ENCODE assay signal across 17 cellular contexts in genomic region chr9:135508211-135508820, GRCh38. TPM values are rescaled to one million over a fixed set of nuclear protein-coding genes. Genes with fewer than 3 reads are reported as not detected.
"Had no signal": no experiment of that assay in that cellular context is flagged by ENCODE, and none has a peak within 500 bp of the region (broad histone marks: within the 10 kb centered on the region; RNA-seq: fewer than 3 reads in every experiment).

No MANE protein-coding gene starts in this region.

- H2AFZ ChIP-seq: parathyroid adenoma had no signal

- H3K79me2 ChIP-seq: parathyroid adenoma had no signal

- H3K27ac ChIP-seq: heart left ventricle, parathyroid adenoma, SJSA1 had no signal

- H3K9ac ChIP-seq: parathyroid adenoma had no signal

- H3K4me3 Mint-ChIP-seq: activated CD8-positive, alpha-beta T cell treated with anti-CD3 and anti-CD28 coated beads, Interleukin-2, amount 10 ng/mL, durations not matched to agents 7 days and 5 days; activated naive CD4-positive, alpha-beta T cell treated with anti-CD3 and anti-CD28 coated beads, Interleukin-2, amount 50 U/mL, for 24 hours had no signal

- H3K4me3 ChIP-seq: heart left ventricle, SJSA1 had no signal

- DNase-seq: activated CD4-positive, alpha-beta T cell treated with anti-CD3 and anti-CD28 coated beads for 48 hours; activated CD8-positive, alpha-beta memory T cell treated with anti-CD3 and anti-CD28 coated beads, Interleukin-2, amount 50 U/mL, for 48 hours; activated CD8-positive, alpha-beta T cell treated with anti-CD3 and anti-CD28 coated beads, Interleukin-2, amount 10 ng/mL, durations not matched to agents 7 days and 5 days; effector CD4-positive, alpha-beta T cell; mesenchymal stem cell; retina; small intestine; stimulated activated naive CD4-positive, alpha-beta T cell treated with Interleukin-2 at 50 U/mL for 16 hours; T-helper 9 cell had no signal

- H3K27me3 ChIP-seq: heart left ventricle, SJSA1 had no signal

- H3K27ac Mint-ChIP-seq: activated CD8-positive, alpha-beta T cell treated with anti-CD3 and anti-CD28 coated beads, Interleukin-2, amount 10 ng/mL, durations not matched to agents 7 days and 5 days; activated naive CD4-positive, alpha-beta T cell treated with anti-CD3 and anti-CD28 coated beads, Interleukin-2, amount 50 U/mL, for 24 hours had no signal

- ATAC-seq: activated CD8-positive, alpha-beta T cell treated with anti-CD3 and anti-CD28 coated beads, Interleukin-2, amount 10 ng/mL, durations not matched to agents 7 days and 5 days; heart left ventricle had no signal

- H3K4me1 ChIP-seq: parathyroid adenoma, SJSA1 had no signal

- H3K9me3 ChIP-seq: SJSA1 had no signal

RNA-seq across cellular contexts. Expression of gene LCN1, which starts 12.9 kb away (rescaled TPM):
- total RNA-seq: activated CD8-positive, alpha-beta T cell treated with anti-CD3 and anti-CD28 coated beads, Interleukin-2, amount 10 ng/mL, durations not matched to agents 7 days and 5 days; bronchial epithelial cell; frontal cortex; SJSA1; ureter had no signal

RNA-seq across cellular contexts. Expression of gene PPP1R26, which starts 28.7 kb away (rescaled TPM):
- total RNA-seq: activated CD8-positive, alpha-beta T cell treated with anti-CD3 and anti-CD28 coated beads, Interleukin-2, amount 10 ng/mL, durations not matched to agents 7 days and 5 days had no signal

RNA-seq across cellular contexts. Expression of gene OBP2A, which starts 37.6 kb away (rescaled TPM):
- total RNA-seq: activated CD8-positive, alpha-beta T cell treated with anti-CD3 and anti-CD28 coated beads, Interleukin-2, amount 10 ng/mL, durations not matched to agents 7 days and 5 days; aorta; bronchial epithelial cell; frontal cortex; heart left ventricle; SJSA1; ureter had no signal

RNA-seq across cellular contexts. Expression of gene PAEP, which starts 53.2 kb away (rescaled TPM):
- total RNA-seq: activated CD8-positive, alpha-beta T cell treated with anti-CD3 and anti-CD28 coated beads, Interleukin-2, amount 10 ng/mL, durations not matched to agents 7 days and 5 days; aorta; bronchial epithelial cell; frontal cortex; heart left ventricle; SJSA1; ureter had no signal
